9 cellular contexts compared by ENCODE assay signal in genomic region chr16:81632392-81633146, GRCh38.
DNase-seq lines count a peak whose midpoint lies in the region; ATAC-seq, FAIRE-seq and TF ChIP-seq lines count a peak whose summit lies in the region.
"Had no signal": no experiment of that assay in that cellular context is flagged by ENCODE, and none has a peak within 500 bp of the region (broad histone marks: within the 10 kb centered on the region; RNA-seq: fewer than 3 reads in every experiment).

No MANE protein-coding gene starts in this region.

- H3K4ac ChIP-seq in IMR-90 (ENCODE audit: low read depth, low read length) = 0 out of 2 replicates have a peak overlapping the region, but pooled peaks have one; percentile 3

- dilution Hi-C loops in IMR-90 (cut with HindIII; ENCODE audit: low sequenced_read_pairs, unreplicated experiment) = no loop called here

- ATAC-seq in IMR-90 (ENCODE audit: low read depth) (peak; percentile 85), GM21576 (IDR thresholded peaks at IDR 0.05; ENCODE audit: unreplicated experiment) (no peak)

- H3K18ac ChIP-seq in IMR-90 (ENCODE audit: low read depth, low read length) = no peak overlapping the region; the same call in 1 of the 2 replicates

- TF ChIP-seq CTCF in IMR-90 (conservative IDR thresholded peaks at IDR 0.05; ENCODE audit: low read depth, low read length) = no peak

- in situ Hi-C loops in IMR-90 (cut with MboI; ENCODE audit: low sequenced_read_pairs) = no loop called here

- no peak overlapping the region for H2AK9ac ChIP-seq in IMR-90 (replicated peaks; ENCODE audit: low read depth, low read length, poor library complexity)

- H2BK20ac ChIP-seq in IMR-90 (ENCODE audit: low read depth, low read length) = no peak overlapping the region

- H3K4me3 ChIP-seq in IMR-90 (ENCODE audit: insufficient read depth, low read depth, low read length) (no peak overlapping the region), duodenal mucosa (ENCODE audit: low read depth in 1 of 2, low read length in 2 of 2) (peak overlapping the region in 1 of 2 donors; percentile 53), small intestine (ENCODE audit: low read depth in 1 of 2, low read length in 2 of 2) (no peak overlapping the region)

- no peak for FAIRE-seq in small intestine (lab: Jason Lieb, UNC)

- POLR2A ChIA-PET in IMR-90 (lab: Charles Lee; ENCODE audit: unreplicated experiment) = no interaction called here

- H3K9ac ChIP-seq in IMR-90 (ENCODE audit: low read depth, low read length) (no peak overlapping the region), duodenal mucosa (ENCODE audit: low read depth in 1 of 2, low read length in 2 of 2) (peak overlapping the region in 1 of 2 donors; percentile 49)
- H3K9ac ChIP-seq: parathyroid adenoma had no signal

- H3K9me3 ChIP-seq in IMR-90 (ENCODE audit: control insufficient read depth, insufficient read depth, low read length) = no peaks in the 10 kb centered on the region
- no peaks in the 10 kb centered on the region for H3K9me3 ChIP-seq in duodenal mucosa (ENCODE audit: control insufficient read depth in 1 of 2, low read length in 2 of 2)
- no peaks in the 10 kb centered on the region for H3K9me3 ChIP-seq in small intestine (ENCODE audit: control insufficient read depth, low read depth)

- peak overlapping the region; percentile 11 for H2BK5ac ChIP-seq in IMR-90 (ENCODE audit: low read depth, low read length, poor library complexity, severe bottlenecking)

- H3K36me3 ChIP-seq in IMR-90 (ENCODE audit: control insufficient read depth, insufficient read depth, low read length) = no peaks in the 10 kb centered on the region
- peaks cover 2 to 10% of the 10 kb centered on the region in 2 donors for H3K36me3 ChIP-seq in duodenal mucosa (ENCODE audit: control insufficient read depth in 1 of 2, insufficient read depth in 2 of 2, low read length in 2 of 2)
- H3K36me3 ChIP-seq in small intestine (ENCODE audit: control insufficient read depth in 2 of 2, insufficient read depth in 2 of 2, low read length in 2 of 2) = no peaks in the 10 kb centered on the region

- H3K27me3 ChIP-seq in IMR-90 (ENCODE audit: control insufficient read depth, insufficient read depth, low read length) = no peaks in the 10 kb centered on the region
- no peaks in the 10 kb centered on the region for H3K27me3 ChIP-seq in duodenal mucosa (ENCODE audit: control insufficient read depth in 1 of 2, insufficient read depth in 2 of 2, low read length in 2 of 2)
- no peaks in the 10 kb centered on the region for H3K27me3 ChIP-seq in small intestine (ENCODE audit: control insufficient read depth in 2 of 2, insufficient read depth in 2 of 2, low read length in 2 of 2)

- H3K14ac ChIP-seq in IMR-90 (replicated peaks; ENCODE audit: low read depth, low read length) = 0 out of 2 replicates have a peak overlapping the region, but pooled peaks have one; percentile 12

- H2AFZ ChIP-seq in IMR-90 (replicated peaks; ENCODE audit: low read length, poor library complexity) = peak overlapping the region; percentile 38
- H2AFZ ChIP-seq: parathyroid adenoma had no signal

- peaks cover 57% of the 10 kb centered on the region for H4K20me1 ChIP-seq in IMR-90 (ENCODE audit: insufficient read depth, low read length)

- no peak for TF ChIP-seq POLR2A in IMR-90 (IDR thresholded peaks at IDR 0.05; ENCODE audit: low read depth, low read length)

- H3K4me1 ChIP-seq in IMR-90 (ENCODE audit: control insufficient read depth, insufficient read depth, low read length) (peaks cover 23% of the 10 kb centered on the region), duodenal mucosa (ENCODE audit: control insufficient read depth in 1 of 2, insufficient read depth in 2 of 2, low read length in 2 of 2) (peaks cover 27 to 42% of the 10 kb centered on the region in 2 donors), small intestine (ENCODE audit: control insufficient read depth in 2 of 2, insufficient read depth in 1 of 2, low read depth in 1 of 2, low read length in 1 of 2) (peaks cover 5 to 35% of the 10 kb centered on the region in 2 donors)

- peak overlapping the region; percentile 10 to 27; a peak in 2 of 4 replicates for H4K8ac ChIP-seq in IMR-90 (ENCODE audit: low read depth in 2 of 2, low read length in 2 of 2)

- peaks cover 2 to 15% of the 10 kb centered on the region in 2 experiments; a peak in 2 of 4 replicates for H3K79me1 ChIP-seq in IMR-90 (ENCODE audit: low read depth in 1 of 2, low read length in 2 of 2)

- H2BK15ac ChIP-seq in IMR-90 (ENCODE audit: low read depth, low read length) = 0 out of 3 replicates have a peak overlapping the region, but pooled peaks have one; percentile 11

- peak overlapping the region; percentile 86 for H2AK5ac ChIP-seq in IMR-90 (ENCODE audit: low read depth, low read length)

- peak overlapping the region; percentile 10; the same call in 1 of the 2 replicates for H3K27ac ChIP-seq in IMR-90 (ENCODE audit: insufficient read depth, low read length)
- peak overlapping the region; percentile 57 for H3K27ac ChIP-seq in duodenal mucosa (ENCODE audit: low read depth, low read length)
- peak overlapping the region; percentile 25 to 91 for H3K27ac ChIP-seq in small intestine (ENCODE audit: low read depth in 1 of 2, low read length in 1 of 2)
- H3K27ac ChIP-seq: parathyroid adenoma had no signal

- WGBS in IMR-90 (ENCODE audit: extremely low coverage in 2 of 2, insufficient read length in 1 of 2), 2 experiments = 0% methylated on average over 7 of the region's 18 CpGs; no CpG with 5 or more reads in 1 of the 2 experiments
- 46 to 55% (median 49%) methylated on average over 18 of the region's 18 CpGs for WGBS in small intestine, 3 donors

- H3K56ac ChIP-seq in IMR-90 (ENCODE audit: extremely low read depth, insufficient read depth, low read length) = no peak overlapping the region

- CTCF ChIA-PET in IMR-90 (lab: Yijun Ruan, JAX) = no interaction called here

- DNase-seq in IMR-90 (peak; percentile 94), small intestine (peak; percentile 63), GM19238 (ENCODE audit: insufficient read length, low spot score) (no peak), NCI-H1092 (lab: John Stamatoyannopoulos, UW) (no peak), GOT3 (lab: John Stamatoyannopoulos, UW) (no peak)
- DNase-seq in activated CD4-positive, alpha-beta T cell treated with anti-CD3 and anti-CD28 coated beads for 48 hours = peak; percentile 86

- H2BK120ac ChIP-seq in IMR-90 (ENCODE audit: low read depth, low read length) = no peak overlapping the region

- intact Hi-C loops in IMR-90 (cut with micrococcal nuclease) = no loop called here

- no peak for TF ChIP-seq RAD21 in IMR-90 (IDR thresholded peaks at IDR 0.05; ENCODE audit: low read length)

- no TSS peak for BruUV-seq in IMR-90 (replicated peaks; lab: Mats Ljungman, UMichigan)

- peaks cover 10% of the 10 kb centered on the region; the same call in 1 of the 2 replicates for H3K9me1 ChIP-seq in IMR-90 (ENCODE audit: insufficient read depth, low read length)

- no peak overlapping the region; the same call in 1 of the 2 replicates for H3K4me2 ChIP-seq in IMR-90 (ENCODE audit: low read depth, low read length)

- H3K23ac ChIP-seq in IMR-90 (ENCODE audit: low read depth, low read length) = no peak overlapping the region

- peak overlapping the region; percentile 4 for H4K91ac ChIP-seq in IMR-90 (ENCODE audit: insufficient read depth, low read depth, low read length)

- H4K5ac ChIP-seq in IMR-90 (ENCODE audit: low read depth, low read length) = no peak overlapping the region

TF ChIP-seq in IMR-90, 13 proteins besides CTCF, POLR2A, EP300 and RAD21:
- TF ChIP-seq BHLHE40 (IDR thresholded peaks at IDR 0.05; ENCODE audit: low read depth, low read length) (peak; percentile 70; the same call in 1 of the 2 replicates), CEBPB (IDR thresholded peaks at IDR 0.05; ENCODE audit: low read depth, low read length) (no peak), ELK1 (IDR thresholded peaks at IDR 0.05; ENCODE audit: borderline replicate concordance, low read depth, low read length) (no peak), FOS (IDR thresholded peaks at IDR 0.05; ENCODE audit: low read depth, low read length) (peak; percentile 98), NFE2L2 (IDR thresholded peaks at IDR 0.05; ENCODE audit: low read depth, low read length) (no peak), SMC3 (IDR thresholded peaks at IDR 0.05; ENCODE audit: low read depth, low read length) (no peak), MXI1 (IDR thresholded peaks at IDR 0.05; ENCODE audit: borderline replicate concordance, low read depth, low read length) (no peak), RCOR1 (IDR thresholded peaks at IDR 0.05; ENCODE audit: insufficient replicate concordance, low read length) (no peak), CHD1 (IDR thresholded peaks at IDR 0.05; ENCODE audit: low read depth, low read length) (no peak), MAFK (IDR thresholded peaks at IDR 0.05; ENCODE audit: low read depth, low read length) (peak; percentile 19; the same call in 1 of the 2 replicates), RFX5 (IDR thresholded peaks at IDR 0.05; ENCODE audit: low read depth, low read length) (no peak), MAZ (IDR thresholded peaks at IDR 0.05; ENCODE audit: borderline replicate concordance, low read depth, low read length) (0 out of 2 replicates have a peak, but pooled peaks have one; percentile 26)
- TF ChIP-seq, protein P1, sequence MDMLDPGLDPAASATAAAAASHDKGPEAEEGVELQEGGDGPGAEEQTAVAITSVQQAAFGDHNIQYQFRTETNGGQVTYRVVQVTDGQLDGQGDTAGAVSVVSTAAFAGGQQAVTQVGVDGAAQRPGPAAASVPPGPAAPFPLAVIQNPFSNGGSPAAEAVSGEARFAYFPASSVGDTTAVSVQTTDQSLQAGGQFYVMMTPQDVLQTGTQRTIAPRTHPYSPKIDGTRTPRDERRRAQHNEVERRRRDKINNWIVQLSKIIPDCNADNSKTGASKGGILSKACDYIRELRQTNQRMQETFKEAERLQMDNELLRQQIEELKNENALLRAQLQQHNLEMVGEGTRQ (IDR thresholded peaks at IDR 0.05; ENCODE audit: low read depth, low read length) = no peak

Comparison
In these comparisons a context has a peak if more than half of its experiments do, and no peak if none do; other contexts are left out.
1. DNase-seq: peak in IMR-90 (single experiment), activated CD4-positive, alpha-beta T cell treated with anti-CD3 and anti-CD28 coated beads for 48 hours (single experiment) and small intestine (single experiment); none in GM19238 (single experiment), NCI-H1092 (single experiment) and GOT3 (single experiment).
2. Peak in every context shown above with its lines, with median percentiles within 50 percentile points of each other: H3K27ac ChIP-seq.